ENCODE assay signal across 8 cellular contexts in the genomic region with DNA sequence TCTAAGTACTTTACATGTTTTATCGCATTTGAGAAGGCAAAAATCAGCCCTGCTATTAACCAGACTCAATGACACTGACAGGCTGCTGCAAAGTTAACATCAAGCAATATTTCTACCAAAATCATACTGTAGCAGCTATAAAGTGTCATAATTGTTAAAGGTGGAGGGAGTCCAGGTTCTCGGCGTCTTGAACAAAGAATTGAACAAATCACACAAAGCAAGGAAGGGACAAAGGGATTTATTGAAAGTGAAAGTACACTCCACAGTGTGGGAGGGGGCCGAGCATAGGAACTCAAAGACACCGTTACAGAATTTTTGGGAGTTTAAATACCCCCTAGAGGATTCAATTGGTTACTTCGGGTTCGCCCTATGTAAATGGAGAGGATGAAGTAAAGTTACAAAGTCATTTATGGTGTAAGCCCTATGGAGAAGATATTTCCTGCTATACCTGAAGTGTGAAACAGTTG. TPM values are rescaled to one million over a fixed set of nuclear protein-coding genes. Genes with fewer than 3 reads are reported as not detected.
A peak's percentile ranks its signal among the peaks of the same experiment; 100 is the strongest.
DNase-seq lines count a peak whose midpoint lies in the region; ATAC-seq and TF ChIP-seq lines count a peak whose summit lies in the region.

No MANE protein-coding gene starts in this region.

- H3K4me3 Mint-ChIP-seq in activated CD4-positive, alpha-beta T cell treated with anti-CD3 and anti-CD28 coated beads, Interleukin-2, amount 10 ng/mL, durations not matched to agents 24 days and 14 days: peak overlapping the region; percentile 59

- peak; percentile 57 for DNase-seq in activated CD4-positive, alpha-beta T cell treated with anti-CD3 and anti-CD28 coated beads, Interleukin-2, amount 10 ng/mL, durations not matched to agents 24 days and 14 days
- no peak for DNase-seq in activated CD4-positive, alpha-beta T cell treated with anti-CD3 and anti-CD28 coated beads for 1 hour
- no peak for DNase-seq in suprapubic skin (ENCODE audit: low spot score in 2 of 2)

- intact Hi-C loops in activated CD4-positive, alpha-beta T cell treated with anti-CD3 and anti-CD28 coated beads, Interleukin-2, amount 10 ng/mL, durations not matched to agents 24 days and 14 days (cut with micrococcal nuclease): loop anchor here (2.0 kb wide), 1 partner anchor 13 kb away; the partner anchor contains the start of gene ZNF391

- H3K9me3 ChIP-seq in iPS-20b (ENCODE audit: insufficient read depth, low read depth, low read length): no peaks in the 10 kb centered on the region
- H3K9me3 ChIP-seq in suprapubic skin: no peaks in the 10 kb centered on the region

- no peaks in the 10 kb centered on the region for H3K36me3 Mint-ChIP-seq in activated CD4-positive, alpha-beta T cell treated with anti-CD3 and anti-CD28 coated beads, Interleukin-2, amount 10 ng/mL, durations not matched to agents 24 days and 14 days (ENCODE audit: low read depth)

- H3K27ac Mint-ChIP-seq in activated CD4-positive, alpha-beta T cell treated with anti-CD3 and anti-CD28 coated beads, Interleukin-2, amount 10 ng/mL, durations not matched to agents 24 days and 14 days: no peak overlapping the region

- H3K27ac ChIP-seq in VCaP (peak overlapping the region; percentile 74), iPS-20b (ENCODE audit: low read length) (no peak overlapping the region), suprapubic skin (no peak overlapping the region)

- no peaks in the 10 kb centered on the region for H3K36me3 ChIP-seq in iPS-20b (ENCODE audit: insufficient read depth, low read depth, low read length)
- no peaks in the 10 kb centered on the region for H3K36me3 ChIP-seq in suprapubic skin

- no peak overlapping the region for H3K9ac ChIP-seq in iPS-20b (ENCODE audit: low read depth, low read length)

- peaks cover 8% of the 10 kb centered on the region for H3K27me3 Mint-ChIP-seq in activated CD4-positive, alpha-beta T cell treated with anti-CD3 and anti-CD28 coated beads, Interleukin-2, amount 10 ng/mL, durations not matched to agents 24 days and 14 days

- H3K4me1 ChIP-seq in iPS-20b (ENCODE audit: insufficient read depth, low read length) (peaks cover 29% of the 10 kb centered on the region), suprapubic skin (peaks cover 9% of the 10 kb centered on the region)

- H3K27me3 ChIP-seq in iPS-20b (ENCODE audit: insufficient read depth, low read length): no peaks in the 10 kb centered on the region; the same call in 1 of the 2 replicates
- H3K27me3 ChIP-seq in suprapubic skin: no peaks in the 10 kb centered on the region

- H3K9me3 Mint-ChIP-seq in activated CD4-positive, alpha-beta T cell treated with anti-CD3 and anti-CD28 coated beads, Interleukin-2, amount 10 ng/mL, durations not matched to agents 24 days and 14 days: peaks cover 8% of the 10 kb centered on the region

- no peak for TF ChIP-seq CTCF in VCaP (conservative IDR thresholded peaks at IDR 0.05)
- no peak for TF ChIP-seq CTCF in suprapubic skin (IDR thresholded peaks at IDR 0.05)

- no peak for TF ChIP-seq EP300 in suprapubic skin (IDR thresholded peaks at IDR 0.05)

- ATAC-seq in esophagus mucosa: no peak
- ATAC-seq in HG02884 (IDR thresholded peaks at IDR 0.05; ENCODE audit: unreplicated experiment): no peak
- no peak for ATAC-seq in GM21390 (IDR thresholded peaks at IDR 0.05; ENCODE audit: unreplicated experiment)

- peaks cover 16% of the 10 kb centered on the region for H3K4me1 Mint-ChIP-seq in activated CD4-positive, alpha-beta T cell treated with anti-CD3 and anti-CD28 coated beads, Interleukin-2, amount 10 ng/mL, durations not matched to agents 24 days and 14 days

- TF ChIP-seq POLR2A in suprapubic skin (IDR thresholded peaks at IDR 0.05): no peak

- WGBS in suprapubic skin: 33% methylated on average over 7 of the region's 7 CpGs

- H3K4me3 ChIP-seq in iPS-20b (ENCODE audit: low read length) (peak overlapping the region; percentile 90; the same call in 1 of the 2 replicates), suprapubic skin (peak overlapping the region; percentile 77)

RNA-seq across cellular contexts. Expression of gene ZNF391, which starts 12.9 kb away (rescaled TPM):
- 0.70 and 0.92 TPM in 2 replicates for total RNA-seq in activated CD4-positive, alpha-beta T cell treated with anti-CD3 and anti-CD28 coated beads, Interleukin-2, amount 10 ng/mL, durations not matched to agents 24 days and 14 days
- total RNA-seq in suprapubic skin (1 to 10 TPM in 3 of 4 donors, under 1 TPM in 1; 0.23 to 1.8 (median 1.5) TPM), esophagus mucosa (1.4 TPM)
